In genomic region chr2:32453242-32454062, GRCh38 we compare ENCODE assay signal across 1 cellular context.
TF ChIP-seq lines count a peak whose summit lies in the region.

No MANE protein-coding gene starts in this region.

TF ChIP-seq in HepG2, 621 proteins besides CTCF, POLR2A, EP300 and RAD21 (continued from another document and continues in another):
- TF ChIP-seq THAP9 (CRISPR knock-in tag; IDR thresholded peaks at IDR 0.05; ENCODE audit: borderline replicate concordance): no peak
- peak; percentile 81; the same call in 1 of the 2 replicates for TF ChIP-seq HOMEZ (CRISPR knock-in tag; IDR thresholded peaks at IDR 0.05; ENCODE audit: low read depth)
- TF ChIP-seq HHEX (CRISPR knock-in tag; IDR thresholded peaks at IDR 0.05): no peak
- no peak for TF ChIP-seq ARNT2 (CRISPR knock-in tag; IDR thresholded peaks at IDR 0.05; ENCODE audit: low read depth)
- no peak for TF ChIP-seq SCMH1 (CRISPR knock-in tag; IDR thresholded peaks at IDR 0.05; ENCODE audit: borderline replicate concordance)
- TF ChIP-seq CEBPB (IDR thresholded peaks at IDR 0.05; ENCODE audit: borderline replicate concordance, low read depth, low read length): peak; percentile 82; the same call in 1 of the 2 replicates
- TF ChIP-seq SKI (IDR thresholded peaks at IDR 0.05; ENCODE audit: partially characterized antibody): no peak
- no peak for TF ChIP-seq SAP130 (CRISPR knock-in tag; IDR thresholded peaks at IDR 0.05; ENCODE audit: low read depth)
- peak; percentile 82 for TF ChIP-seq CEBPG (CRISPR knock-in tag; IDR thresholded peaks at IDR 0.05)
- peak in 1 of 2 experiments; percentile 50; a peak in 1 of 4 replicates for TF ChIP-seq NR2F1 (CRISPR knock-in tag; IDR thresholded peaks at IDR 0.05)
- no peak for TF ChIP-seq ZFP36 (IDR thresholded peaks at IDR 0.05; ENCODE audit: borderline replicate concordance, low read depth, low read length, partially characterized antibody)
- TF ChIP-seq ZFY (CRISPR knock-in tag; IDR thresholded peaks at IDR 0.05): no peak
- TF ChIP-seq JUN (CRISPR knock-in tag; IDR thresholded peaks at IDR 0.05): no peak
- TF ChIP-seq AKAP8 (CRISPR knock-in tag; IDR thresholded peaks at IDR 0.05): no peak
- 0 out of 2 replicates have a peak, but pooled peaks have one; percentile 44 for TF ChIP-seq ARID3A (IDR thresholded peaks at IDR 0.05; ENCODE audit: low read depth, low read length)
- peak; percentile 74 for TF ChIP-seq HNF4G (IDR thresholded peaks at IDR 0.05; ENCODE audit: borderline replicate concordance, low read depth, low read length)
- no peak for TF ChIP-seq HNF4G (CRISPR knock-in tag; IDR thresholded peaks at IDR 0.05; ENCODE audit: borderline replicate concordance, low read depth)
- peak; percentile 13; the same call in 1 of the 2 replicates for TF ChIP-seq ATF7 (IDR thresholded peaks at IDR 0.05)
- no peak for TF ChIP-seq ATF7 (CRISPR knock-in tag; IDR thresholded peaks at IDR 0.05)
- no peak for TF ChIP-seq REL (CRISPR knock-in tag; conservative IDR thresholded peaks at IDR 0.05)
- no peak for TF ChIP-seq WIZ (CRISPR knock-in tag; IDR thresholded peaks at IDR 0.05)
- TF ChIP-seq TBX2 (CRISPR knock-in tag; IDR thresholded peaks at IDR 0.05; ENCODE audit: borderline replicate concordance): no peak
- TF ChIP-seq ZNF362 (CRISPR knock-in tag; IDR thresholded peaks at IDR 0.05; ENCODE audit: borderline replicate concordance): no peak
- 0 out of 2 replicates have a peak, but pooled peaks have one; percentile 23 for TF ChIP-seq PAXIP1 (CRISPR knock-in tag; conservative IDR thresholded peaks at IDR 0.05)
- peak; percentile 91 for TF ChIP-seq HNF4A (CRISPR knock-in tag; IDR thresholded peaks at IDR 0.05)
- TF ChIP-seq CREB3 (CRISPR knock-in tag; IDR thresholded peaks at IDR 0.05): no peak
- no peak for TF ChIP-seq PHB2 (IDR thresholded peaks at IDR 0.05; ENCODE audit: partially characterized antibody)
- TF ChIP-seq KLF9 (CRISPR knock-in tag; IDR thresholded peaks at IDR 0.05; ENCODE audit: low read depth): no peak
- no peak for TF ChIP-seq SRSF1 (optimal IDR thresholded peaks at IDR 0.05; ENCODE audit: low read depth, low read length)
- no peak for TF ChIP-seq RORA (CRISPR knock-in tag; IDR thresholded peaks at IDR 0.05)
- TF ChIP-seq ZNF281 (CRISPR knock-in tag; IDR thresholded peaks at IDR 0.05; ENCODE audit: borderline replicate concordance): no peak
- TF ChIP-seq KDM1A (CRISPR knock-in tag; IDR thresholded peaks at IDR 0.05): 0 out of 2 replicates have a peak, but pooled peaks have one; percentile 18
- TF ChIP-seq ASH2L (IDR thresholded peaks at IDR 0.05; ENCODE audit: insufficient read length, low read depth, low read length): peak; percentile 29
- no peak for TF ChIP-seq ZSCAN5A (CRISPR knock-in tag; IDR thresholded peaks at IDR 0.05; ENCODE audit: borderline replicate concordance)
- TF ChIP-seq RCOR2 (CRISPR knock-in tag; IDR thresholded peaks at IDR 0.05): 0 out of 2 replicates have a peak, but pooled peaks have one; percentile 41
- no peak for TF ChIP-seq ELF1 (CRISPR knock-in tag; IDR thresholded peaks at IDR 0.05)
- no peak for TF ChIP-seq NBN (conservative IDR thresholded peaks at IDR 0.05)
- no peak for TF ChIP-seq ZFP1 (CRISPR knock-in tag; IDR thresholded peaks at IDR 0.05)
- no peak for TF ChIP-seq PHF8 (CRISPR knock-in tag; IDR thresholded peaks at IDR 0.05)
- TF ChIP-seq ZNF556 (CRISPR knock-in tag; IDR thresholded peaks at IDR 0.05; ENCODE audit: borderline replicate concordance): no peak
- no peak for TF ChIP-seq HINFP (CRISPR knock-in tag; IDR thresholded peaks at IDR 0.05; ENCODE audit: low read depth)
- no peak for TF ChIP-seq ZNF414 (CRISPR knock-in tag; IDR thresholded peaks at IDR 0.05)
- 0 out of 2 replicates have a peak, but pooled peaks have one; percentile 37 for TF ChIP-seq GATAD2A (CRISPR knock-in tag; IDR thresholded peaks at IDR 0.05)
- TF ChIP-seq ZNF136 (CRISPR knock-in tag; IDR thresholded peaks at IDR 0.05; ENCODE audit: low read depth): no peak
- TF ChIP-seq GZF1 (CRISPR knock-in tag; IDR thresholded peaks at IDR 0.05): no peak
- no peak for TF ChIP-seq GPN1 (CRISPR knock-in tag; IDR thresholded peaks at IDR 0.05; ENCODE audit: borderline replicate concordance)
- no peak for TF ChIP-seq ZNF564 (CRISPR knock-in tag; IDR thresholded peaks at IDR 0.05)
- peak; percentile 65; the same call in 1 of the 2 replicates for TF ChIP-seq ZNF644 (CRISPR knock-in tag; IDR thresholded peaks at IDR 0.05; ENCODE audit: low read depth)
- no peak for TF ChIP-seq XRCC5 (optimal IDR thresholded peaks at IDR 0.05; ENCODE audit: low read length)
- no peak for TF ChIP-seq BORCS8-MEF2B (CRISPR knock-in tag; IDR thresholded peaks at IDR 0.05)
